In the genomic region with DNA sequence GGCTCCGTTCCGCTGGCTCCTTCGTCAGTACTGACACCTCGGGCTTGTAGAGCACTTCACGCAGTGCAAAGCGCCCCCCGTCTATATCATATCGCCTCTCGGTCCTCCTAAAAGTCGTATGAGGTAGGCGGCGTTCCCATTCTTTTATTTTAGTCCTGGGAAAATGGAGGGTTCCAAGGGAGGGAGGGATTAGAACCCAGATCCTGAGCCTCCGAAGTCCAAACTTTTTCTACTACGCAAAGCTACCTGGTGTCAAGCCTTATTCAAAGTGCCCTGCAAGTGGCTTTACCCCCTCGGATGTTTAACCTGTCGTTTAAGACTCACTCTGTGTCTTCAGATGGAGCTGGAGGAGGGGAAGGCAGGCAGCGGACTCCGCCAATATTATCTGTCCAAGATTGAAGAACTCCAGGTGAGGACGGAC, we compare ENCODE assay signal across 8 cellular contexts. TPM values are rescaled to one million over a fixed set of nuclear protein-coding genes. Genes with fewer than 3 reads are reported as not detected.
DNase-seq lines count a peak whose midpoint lies in the region; ATAC-seq and TF ChIP-seq lines count a peak whose summit lies in the region.

No MANE protein-coding gene starts in this region.

- H3K4me3 Mint-ChIP-seq in activated naive CD4-positive, alpha-beta T cell treated with anti-CD3 and anti-CD28 coated beads, Interleukin-2, amount 50 U/mL, for 24 hours: peak overlapping the region; percentile 98

- peak overlapping the region; percentile 96 for H3K4me3 ChIP-seq in astrocyte of the spinal cord (ENCODE audit: low read depth, low read length)
- H3K4me3 ChIP-seq in lung: peak overlapping the region; percentile 92
- H3K4me3 ChIP-seq in upper lobe of right lung: peak overlapping the region; percentile 98

- DNase-seq in activated naive CD4-positive, alpha-beta T cell treated with Interleukin-2 at 50 U/mL for 16 hours: no peak
- DNase-seq in astrocyte of the spinal cord (ENCODE audit: low read depth, low spot score): no peak
- no peak for DNase-seq in lung (ENCODE audit: low spot score)
- no peak for DNase-seq in upper lobe of right lung
- DNase-seq in HK-2 (ENCODE audit: unreplicated experiment): no peak

- WGBS in lung, 2 donors: 3 to 4% methylated on average over 19 of the region's 19 CpGs

- peak overlapping the region; percentile 86 to 92 for H3K27ac ChIP-seq in lung (ENCODE audit: low read depth in 1 of 2, low read length in 1 of 2)
- peak overlapping the region; percentile 94 for H3K27ac ChIP-seq in upper lobe of right lung

- peaks cover 48% of the 10 kb centered on the region for H3K36me3 Mint-ChIP-seq in activated naive CD4-positive, alpha-beta T cell treated with anti-CD3 and anti-CD28 coated beads, Interleukin-2, amount 50 U/mL, for 24 hours

- H3K27me3 ChIP-seq in lung (ENCODE audit: control insufficient read depth, insufficient read depth) (no peaks in the 10 kb centered on the region), upper lobe of right lung (no peaks in the 10 kb centered on the region)

- in situ Hi-C loops in astrocyte of the spinal cord (cut with HindIII; ENCODE audit: low sequenced_read_pairs): no loop called here

- H3K4me1 ChIP-seq in lung (ENCODE audit: control insufficient read depth in 2 of 2, insufficient read depth in 2 of 2, low read length in 2 of 2): peaks cover 0 to 7% of the 10 kb centered on the region in 2 donors
- H3K4me1 ChIP-seq in upper lobe of right lung: peaks cover 24% of the 10 kb centered on the region

- peak overlapping the region; percentile 100 for H3K27ac Mint-ChIP-seq in activated naive CD4-positive, alpha-beta T cell treated with anti-CD3 and anti-CD28 coated beads, Interleukin-2, amount 50 U/mL, for 24 hours

- H3K36me3 ChIP-seq in lung (ENCODE audit: control insufficient read depth in 2 of 2, insufficient read depth in 2 of 2, low read length in 2 of 2) (peaks cover 47 to 50% of the 10 kb centered on the region in 2 donors), upper lobe of right lung (peaks cover 73% of the 10 kb centered on the region)

- no peaks in the 10 kb centered on the region for H3K9me3 Mint-ChIP-seq in activated naive CD4-positive, alpha-beta T cell treated with anti-CD3 and anti-CD28 coated beads, Interleukin-2, amount 50 U/mL, for 24 hours

- peaks cover 72% of the 10 kb centered on the region for H3K4me1 Mint-ChIP-seq in activated naive CD4-positive, alpha-beta T cell treated with anti-CD3 and anti-CD28 coated beads, Interleukin-2, amount 50 U/mL, for 24 hours

- H3K9me3 ChIP-seq in lung (ENCODE audit: control insufficient read depth in 2 of 2, insufficient read depth in 1 of 2, low read length in 1 of 2) (no peaks in the 10 kb centered on the region), upper lobe of right lung (no peaks in the 10 kb centered on the region)

- ATAC-seq in lung (ENCODE audit: insufficient read depth, low FRiP score): no peak
- ATAC-seq in upper lobe of right lung: no peak
- no peak for ATAC-seq in HG02763 (IDR thresholded peaks at IDR 0.05; ENCODE audit: unreplicated experiment)
- ATAC-seq in GM19351 (IDR thresholded peaks at IDR 0.05; ENCODE audit: unreplicated experiment): no peak

- no peak for TF ChIP-seq CTCF in astrocyte of the spinal cord (IDR thresholded peaks at IDR 0.05; ENCODE audit: low read depth, low read length)
- no peak for TF ChIP-seq CTCF in lung (IDR thresholded peaks at IDR 0.05; ENCODE audit: control extremely low read depth, extremely low read depth)
- TF ChIP-seq CTCF in upper lobe of right lung (IDR thresholded peaks at IDR 0.05): no peak

- H3K27me3 Mint-ChIP-seq in activated naive CD4-positive, alpha-beta T cell treated with anti-CD3 and anti-CD28 coated beads, Interleukin-2, amount 50 U/mL, for 24 hours: no peaks in the 10 kb centered on the region

- intact Hi-C loops in upper lobe of right lung (cut with DNase I): no loop called here

RNA-seq across cellular contexts. Expression of a gene that starts 0.3 kb away (rescaled TPM):
- total RNA-seq in lung (10 to 100 TPM; 29.2 to 39.8 TPM), upper lobe of right lung (39.4 TPM)
- polyA plus RNA-seq in lung: 10 to 100 TPM; 15.4 to 30.0 TPM

RNA-seq across cellular contexts. Expression of a gene that starts 0.6 kb away (rescaled TPM):
- 100 to 1,000 TPM in 1 of 2 donors, 10 to 100 TPM in 1; 46.1 to 124 TPM for total RNA-seq in lung
- 100 to 1,000 TPM; 154 to 177 TPM for polyA plus RNA-seq in lung
- total RNA-seq in upper lobe of right lung: 105 TPM

RNA-seq across cellular contexts. Expression of a gene that starts 14.7 kb away (rescaled TPM):
- 100 to 1,000 TPM in 1 of 2 donors, 10 to 100 TPM in 1; 82.4 to 109 TPM for total RNA-seq in lung
- polyA plus RNA-seq in lung: 10 to 100 TPM; 64.9 to 67.7 TPM
- total RNA-seq in upper lobe of right lung: 74.6 TPM

RNA-seq across cellular contexts. Expression of a gene that starts 45.7 kb away (rescaled TPM):
- total RNA-seq in lung: not detected
- not detected for polyA plus RNA-seq in lung
- not detected for total RNA-seq in upper lobe of right lung

RNA-seq across cellular contexts. Expression of a gene that starts 53.8 kb away (rescaled TPM):
- total RNA-seq in lung: 100 to 1,000 TPM in 1 of 2 donors, 10 to 100 TPM in 1; 91.8 to 153 TPM
- 10 to 100 TPM; 47.8 to 59.9 TPM for polyA plus RNA-seq in lung
- total RNA-seq in upper lobe of right lung: 93.8 TPM
